ENCODE assay signal across 8 cellular contexts in genomic region chr2:8678731-8679566, GRCh38. TPM values are rescaled to one million over a fixed set of nuclear protein-coding genes. Genes with fewer than 3 reads are reported as not detected.
DNase-seq lines count a peak whose midpoint lies in the region; ATAC-seq, FAIRE-seq and TF ChIP-seq lines count a peak whose summit lies in the region.

No MANE protein-coding gene starts in this region.

- H3K27me3 Mint-ChIP-seq in naive thymus-derived CD4-positive, alpha-beta T cell: peaks cover 19 to 51% (median 38%) of the 10 kb centered on the region in 5 donors

- H3K4me1 ChIP-seq in GM23248 (ENCODE audit: insufficient read depth): peaks cover 38% of the 10 kb centered on the region
- peaks cover 21% of the 10 kb centered on the region for H3K4me1 ChIP-seq in fibroblast of lung (ENCODE audit: control insufficient read depth, extremely low read depth, insufficient read depth, low read length)
- peaks cover 14 to 24% of the 10 kb centered on the region in 2 donors for H3K4me1 ChIP-seq in naive thymus-derived CD4-positive, alpha-beta T cell (ENCODE audit: control insufficient read depth in 2 of 2, insufficient read depth in 2 of 2, low read length in 2 of 2)

- H3K36me3 Mint-ChIP-seq in naive thymus-derived CD4-positive, alpha-beta T cell: peaks cover 0 to 30% (median 10%) of the 10 kb centered on the region in 5 donors

- peak; percentile 55 for ATAC-seq in naive thymus-derived CD4-positive, alpha-beta T cell

- no peak for TF ChIP-seq CTCF in fibroblast of lung (conservative IDR thresholded peaks at IDR 0.05 in 1 of 2, IDR thresholded peaks at IDR 0.05 in 1 of 2; ENCODE audit: low read depth in 1 of 2, low read length in 2 of 2)

- H3K4me2 ChIP-seq in GM23248 (ENCODE audit: unreplicated experiment) (peak overlapping the region; percentile 79), fibroblast of lung (ENCODE audit: extremely low read depth, insufficient read depth, low read length) (peak overlapping the region; percentile 97)

- intact Hi-C loops in naive thymus-derived CD4-positive, alpha-beta T cell (cut with micrococcal nuclease): loop anchor here (1.0 to 5.0 kb wide), 2 partner anchors 202 to 222 kb away; no protein-coding TSS in a partner anchor

- in situ Hi-C loops in GM23248 (cut with MboI): loop anchor here (25.0 kb wide), 4 partner anchors 667 to 1567 kb away; no protein-coding TSS in a partner anchor

- no peak for FAIRE-seq in RCC 7860 (lab: Jason Lieb, UNC)

- H3K27me3 ChIP-seq in GM23248 (replicated peaks; ENCODE audit: insufficient read depth) (no peaks in the 10 kb centered on the region), fibroblast of lung (ENCODE audit: control insufficient read depth, insufficient read depth, low read length) (no peaks in the 10 kb centered on the region)
- H3K27me3 ChIP-seq in naive thymus-derived CD4-positive, alpha-beta T cell (ENCODE audit: control insufficient read depth in 2 of 2, insufficient read depth in 2 of 2, low read length in 2 of 2): peaks cover 0 to 21% of the 10 kb centered on the region in 2 donors

- peaks cover 7 to 29% (median 15%) of the 10 kb centered on the region in 11 donors for H3K9me3 Mint-ChIP-seq in naive thymus-derived CD4-positive, alpha-beta T cell

- peaks cover 16% of the 10 kb centered on the region for H3K36me3 ChIP-seq in GM23248 (ENCODE audit: low read depth)
- H3K36me3 ChIP-seq in fibroblast of lung (ENCODE audit: control insufficient read depth, insufficient read depth, low read length): no peaks in the 10 kb centered on the region
- H3K36me3 ChIP-seq in naive thymus-derived CD4-positive, alpha-beta T cell (ENCODE audit: control insufficient read depth in 2 of 3, insufficient read depth in 3 of 3, low read length in 3 of 3): peaks cover 0 to 6% (median 0%) of the 10 kb centered on the region in 3 experiments

- H3F3A ChIP-seq in GM23248 (ENCODE audit: insufficient read depth): peaks cover 55% of the 10 kb centered on the region

- H3K9me2 ChIP-seq in GM23248 (ENCODE audit: insufficient read depth): no peaks in the 10 kb centered on the region

- H3K27ac Mint-ChIP-seq in naive thymus-derived CD4-positive, alpha-beta T cell: peak overlapping the region in 7 of 9 donors; percentile 51 to 86 (median 70)

- H2AFZ ChIP-seq in GM23248 (0 out of 2 replicates have a peak overlapping the region, but pooled peaks have one; percentile 9), fibroblast of lung (ENCODE audit: low read length) (no peak overlapping the region)

- POLR2A ChIA-PET in naive thymus-derived CD4-positive, alpha-beta T cell (lab: Charles Lee): interaction anchor here (0.6 kb wide), 1 partner anchor 1653 kb away, joined by 3 read pairs; no protein-coding TSS in a partner anchor

- 1 to 2% methylated on average over 57 to 91 of the region's 91 CpGs for whole genome bisulfite sequencing in GM23248 (ENCODE audit: low coverage in 1 of 2, low lambda C conversion rate in 2 of 2, missing lambda C conversion rate in 2 of 2), 2 experiments

- DNase-seq in DMS53 (lab: John Stamatoyannopoulos, UW): peak; percentile 96
- DNase-seq in GM23248: peak; percentile 98
- peak; percentile 56 to 69 for DNase-seq in Kasumi-1 (lab: John Stamatoyannopoulos, UW)
- DNase-seq in RCC 7860 (ENCODE audit: low spot score): peak; percentile 91
- peak; percentile 62 to 76 for DNase-seq in activated T-helper 1 cell treated with anti-CD3 and anti-CD28 coated beads, Interleukin-2, amount 50 U/mL, for 16 hours (ENCODE audit: low read depth in 1 of 2, low spot score in 1 of 2)
- DNase-seq in fibroblast of lung (ENCODE audit: low read depth in 2 of 2): peak; percentile 93 to 95
- DNase-seq in naive thymus-derived CD4-positive, alpha-beta T cell: peak; percentile 58 to 84 (median 66)
- peak; percentile 45 to 76 (median 58) for DNase-seq in stimulated activated naive CD4-positive, alpha-beta T cell (lab: John Stamatoyannopoulos, UW)

- peaks cover 20% of the 10 kb centered on the region for H3K79me2 ChIP-seq in GM23248 (ENCODE audit: insufficient read depth)
- peaks cover 15% of the 10 kb centered on the region for H3K79me2 ChIP-seq in fibroblast of lung (ENCODE audit: control insufficient read depth, insufficient read depth, low read length)

- H3K4me3 ChIP-seq in GM23248: peak overlapping the region; percentile 85
- peak overlapping the region; percentile 44 to 68 (median 55) for H3K4me3 ChIP-seq in fibroblast of lung (replicated peaks in 1 of 4; ENCODE audit: control extremely low read depth in 1 of 4, insufficient read depth in 1 of 4, low read depth in 3 of 4, low read length in 4 of 4)
- peak overlapping the region; percentile 49 for H3K4me3 ChIP-seq in naive thymus-derived CD4-positive, alpha-beta T cell (ENCODE audit: low read length)

- peak overlapping the region; percentile 80 to 93 (median 85) for H3K4me3 Mint-ChIP-seq in naive thymus-derived CD4-positive, alpha-beta T cell

- peaks cover 23 to 50% (median 37%) of the 10 kb centered on the region in 7 donors for H3K4me1 Mint-ChIP-seq in naive thymus-derived CD4-positive, alpha-beta T cell

- CTCF ChIA-PET in naive thymus-derived CD4-positive, alpha-beta T cell (lab: Charles Lee): interaction anchor here (1.0 kb wide), 1 partner anchor 14 kb away, joined by 3 read pairs; no protein-coding TSS in a partner anchor

- H3K27ac ChIP-seq in GM23248: peak overlapping the region; percentile 100
- peak overlapping the region; percentile 96 for H3K27ac ChIP-seq in fibroblast of lung (ENCODE audit: insufficient read depth, low read length)
- no peak overlapping the region for H3K27ac ChIP-seq in naive thymus-derived CD4-positive, alpha-beta T cell (ENCODE audit: low read depth, low read length)

- H3K9me3 ChIP-seq in GM23248 (ENCODE audit: low read depth): no peaks in the 10 kb centered on the region
- no peaks in the 10 kb centered on the region for H3K9me3 ChIP-seq in fibroblast of lung (ENCODE audit: control insufficient read depth, insufficient read depth, low read depth, low read length)
- peaks cover 0 to 21% (median 4%) of the 10 kb centered on the region in 3 experiments for H3K9me3 ChIP-seq in naive thymus-derived CD4-positive, alpha-beta T cell (ENCODE audit: control insufficient read depth in 2 of 3, low read length in 3 of 3)

- H4K20me1 ChIP-seq in GM23248 (ENCODE audit: insufficient read depth) (peaks cover 3% of the 10 kb centered on the region; the same call in 1 of the 2 replicates), fibroblast of lung (ENCODE audit: control insufficient read depth, extremely low read depth, insufficient read depth, low read length) (no peaks in the 10 kb centered on the region)

- H3K9ac ChIP-seq in GM23248 (peak overlapping the region; percentile 100), fibroblast of lung (ENCODE audit: insufficient read depth, low read length) (peak overlapping the region; percentile 79)

RNA-seq across cellular contexts. Expression of gene ID2, which starts 2.9 kb away (rescaled TPM):
- total RNA-seq in GM23248 (2014; rRNA removed; shearing (Covaris generic)): 548 and 668 TPM in 2 replicates
- polyA plus RNA-seq in GM23248 (2016; fragmentation: Nextera tagmentation; extraction: Ambion mirVana): 468 and 478 TPM in 2 replicates
- 66.6 and 150 TPM in 2 replicates for total RNA-seq in fibroblast of lung
- 23.1 and 92.5 TPM in 2 replicates for polyA plus RNA-seq in fibroblast of lung
- polyA plus RNA-seq in fibroblast of lung (2012): 19.0 and 59.9 TPM in 2 replicates
- polyA minus RNA-seq in fibroblast of lung (ENCODE audit: low replicate concordance): 20.2 and 61.7 TPM in 2 replicates
- 100 to 1,000 TPM in 2 of 5 experiments, 10 to 100 TPM in 3; 43.0 to 185 (median 77.1) TPM for total RNA-seq in naive thymus-derived CD4-positive, alpha-beta T cell
- polyA plus RNA-seq in naive thymus-derived CD4-positive, alpha-beta T cell: 100 to 1,000 TPM; 206 to 309 TPM
